Comparison of ENCODE assay signal across 1 cellular context in genomic region chr5:133785182-133785581, GRCh38.
TF ChIP-seq lines count a peak whose summit lies in the region.

No MANE protein-coding gene starts in this region.

TF ChIP-seq in GM23338, 12 proteins besides CTCF, POLR2A, EP300 and RAD21 (continued from another document):
- TF ChIP-seq ZNF462 (CRISPR knock-in tag; IDR thresholded peaks at IDR 0.05) (no peak), JUNB (IDR thresholded peaks at IDR 0.05; ENCODE audit: unreplicated experiment) (no peak), POLR2AphosphoS5 (IDR thresholded peaks at IDR 0.05; ENCODE audit: low read depth) (no peak), EZH2 (IDR thresholded peaks at IDR 0.05; ENCODE audit: low read depth, unreplicated experiment) (no peak), NANOG (IDR thresholded peaks at IDR 0.05; ENCODE audit: borderline replicate concordance) (no peak)
